Comparison of ENCODE assay signal across 15 cellular contexts in genomic region chr2:26706616-26707473, GRCh38. TPM values are rescaled to one million over a fixed set of nuclear protein-coding genes. Genes with fewer than 3 reads are reported as not detected.
DNase-seq lines count a peak whose midpoint lies in the region; ATAC-seq and TF ChIP-seq lines count a peak whose summit lies in the region.
"Had no signal": no experiment of that assay in that cellular context is flagged by ENCODE, and none has a peak within 500 bp of the region (broad histone marks: within the 10 kb centered on the region; RNA-seq: fewer than 3 reads in every experiment).

No MANE protein-coding gene starts in this region.

- H3K14ac ChIP-seq in neuronal stem cell (ENCODE audit: low read length), result peak overlapping the region; percentile 67

- H3K4me1 Mint-ChIP-seq in activated CD8-positive, alpha-beta memory T cell treated with anti-CD3 and anti-CD28 coated beads, Interleukin-2, amount 10 ng/mL, durations not matched to agents 7 days and 5 days, result no peaks in the 10 kb centered on the region
- H3K4me1 Mint-ChIP-seq: activated naive CD4-positive, alpha-beta T cell treated with anti-CD3 and anti-CD28 coated beads, Interleukin-2, amount 50 U/mL, for 24 hours had no signal

- no peak overlapping the region for H2AFZ ChIP-seq in neuronal stem cell (ENCODE audit: low read length)
- H2AFZ ChIP-seq: GM23248 had no signal

- no peaks in the 10 kb centered on the region for H3K27me3 ChIP-seq in neuronal stem cell (ENCODE audit: control insufficient read depth in 3 of 3, insufficient read depth in 3 of 3, low read depth in 1 of 3, low read length in 3 of 3)

- no peak for TF ChIP-seq CTCF in choroid plexus epithelial cell (conservative IDR thresholded peaks at IDR 0.05; ENCODE audit: low read depth, low read length)

- no peaks in the 10 kb centered on the region for H3K9me3 ChIP-seq in neuronal stem cell (replicated peaks in 1 of 2; ENCODE audit: control insufficient read depth in 2 of 2, insufficient read depth in 1 of 2, low read depth in 1 of 2, low read length in 2 of 2)
- H3K9me3 ChIP-seq: SJCRH30 had no signal

- H3K4me3 Mint-ChIP-seq in activated CD8-positive, alpha-beta memory T cell treated with anti-CD3 and anti-CD28 coated beads, Interleukin-2, amount 10 ng/mL, durations not matched to agents 7 days and 5 days, result no peak overlapping the region
- H3K4me3 Mint-ChIP-seq: activated naive CD4-positive, alpha-beta T cell treated with anti-CD3 and anti-CD28 coated beads, Interleukin-2, amount 50 U/mL, for 24 hours; T-helper 2 cell treated with Interferon-gamma antibody and Interleukin-4, amounts not matched to agents 5 μg/mL and 100 μg/mL, for 36 hours had no signal

- no peak overlapping the region for H3K4me2 ChIP-seq in neuronal stem cell (ENCODE audit: insufficient read depth, low read length, poor library complexity, severe bottlenecking)

- H2BK12ac ChIP-seq in neuronal stem cell (ENCODE audit: low read length), result peak overlapping the region; percentile 8

- H2AK5ac ChIP-seq in neuronal stem cell (ENCODE audit: low read depth, low read length), result peak overlapping the region; percentile 67

- peak overlapping the region; percentile 68 for H3K18ac ChIP-seq in neuronal stem cell (ENCODE audit: low read length)

- H3K27me3 Mint-ChIP-seq in activated CD8-positive, alpha-beta memory T cell treated with anti-CD3 and anti-CD28 coated beads, Interleukin-2, amount 10 ng/mL, durations not matched to agents 7 days and 5 days, result peaks cover 9% of the 10 kb centered on the region

- H2BK120ac ChIP-seq in neuronal stem cell (ENCODE audit: low read depth, low read length), result peak overlapping the region; percentile 16

- WGBS in neuronal stem cell (ENCODE audit: extremely low coverage in 2 of 2, insufficient read length in 2 of 2, insufficient replicate concordance in 1 of 2), 2 donors, result no CpG with 5 or more reads among the region's 19 CpGs

- H4K91ac ChIP-seq in neuronal stem cell (ENCODE audit: low read depth, low read length, poor library complexity), result no peak overlapping the region

- H3K36me3 Mint-ChIP-seq in activated CD8-positive, alpha-beta memory T cell treated with anti-CD3 and anti-CD28 coated beads, Interleukin-2, amount 10 ng/mL, durations not matched to agents 7 days and 5 days, result no peaks in the 10 kb centered on the region
- H3K36me3 Mint-ChIP-seq: activated naive CD4-positive, alpha-beta T cell treated with anti-CD3 and anti-CD28 coated beads, Interleukin-2, amount 50 U/mL, for 24 hours had no signal

- peak overlapping the region; percentile 40 for H3K9ac ChIP-seq in neuronal stem cell (ENCODE audit: low read depth, low read length, poor library complexity)
- H3K9ac ChIP-seq: GM23248 had no signal

- CTCF ChIA-PET in HEK293T (lab: Yijun Ruan, JAX), result no interaction called here
- CTCF ChIA-PET in activated CD8-positive, alpha-beta memory T cell treated with anti-CD3 and anti-CD28 coated beads, Interleukin-2, amount 10 ng/mL, durations not matched to agents 7 days and 5 days (lab: Charles Lee), result no interaction called here

- H2BK15ac ChIP-seq in neuronal stem cell (ENCODE audit: low read length), result peak overlapping the region; percentile 78

- H3K27ac Mint-ChIP-seq in activated CD8-positive, alpha-beta memory T cell treated with anti-CD3 and anti-CD28 coated beads, Interleukin-2, amount 10 ng/mL, durations not matched to agents 7 days and 5 days, result no peak overlapping the region
- H3K27ac Mint-ChIP-seq: activated naive CD4-positive, alpha-beta T cell treated with anti-CD3 and anti-CD28 coated beads, Interleukin-2, amount 50 U/mL, for 24 hours; T-helper 2 cell treated with Interferon-gamma antibody and Interleukin-4, amounts not matched to agents 5 μg/mL and 100 μg/mL, for 36 hours had no signal

- no peak overlapping the region for H3K4ac ChIP-seq in neuronal stem cell (ENCODE audit: low read length)

- no peaks in the 10 kb centered on the region for H3K36me3 ChIP-seq in neuronal stem cell (replicated peaks in 1 of 2; ENCODE audit: control insufficient read depth in 2 of 2, insufficient read depth in 2 of 2, low read length in 2 of 2)
- H3K36me3 ChIP-seq: SJCRH30 had no signal

- peaks cover 19 to 22% of the 10 kb centered on the region in 2 donors for H3K4me1 ChIP-seq in neuronal stem cell (ENCODE audit: control insufficient read depth in 2 of 2, insufficient read depth in 1 of 2, low read depth in 1 of 2, low read length in 2 of 2)
- H3K4me1 ChIP-seq: SJCRH30 had no signal

- H3K23ac ChIP-seq in neuronal stem cell (ENCODE audit: low read depth, low read length, poor library complexity), result no peak overlapping the region

- peak overlapping the region; percentile 43 for H2BK5ac ChIP-seq in neuronal stem cell (ENCODE audit: low read length)

- no peaks in the 10 kb centered on the region for H3K79me1 ChIP-seq in neuronal stem cell (ENCODE audit: low read depth, low read length)

- peak; percentile 27 for DNase-seq in choroid plexus epithelial cell (ENCODE audit: low read depth)
- DNase-seq in iPS-NIHi7 (ENCODE audit: extremely low spot score), result peak; percentile 52
- peak; percentile 24 for DNase-seq in neuronal stem cell (ENCODE audit: low spot score)
- no peak for DNase-seq in HEK293T (ENCODE audit: extremely low spot score)
- no peak for DNase-seq in activated CD8-positive, alpha-beta memory T cell treated with anti-CD3 and anti-CD28 coated beads, Interleukin-2, amount 10 ng/mL, durations not matched to agents 7 days and 5 days
- DNase-seq: activated CD4-positive, alpha-beta T cell treated with anti-CD3 and anti-CD28 coated beads for 1 hour; activated T-cell treated with anti-CD3 and anti-CD28 coated beads for 4 hours; GM23248; NCI-H1436 treated with DMSO at 0.1 percent for 48 hours; SJCRH30 had no signal

- POLR2A ChIA-PET in HEK293T (lab: Yijun Ruan, JAX), result no interaction called here

- ATAC-seq in GM18517 (IDR thresholded peaks at IDR 0.05; ENCODE audit: unreplicated experiment), result no peak
- ATAC-seq in GM21737 (IDR thresholded peaks at IDR 0.05; ENCODE audit: unreplicated experiment), result no peak
- no peak for ATAC-seq in activated CD8-positive, alpha-beta memory T cell treated with anti-CD3 and anti-CD28 coated beads, Interleukin-2, amount 10 ng/mL, durations not matched to agents 7 days and 5 days

- no peaks in the 10 kb centered on the region for H3K9me3 Mint-ChIP-seq in activated CD8-positive, alpha-beta memory T cell treated with anti-CD3 and anti-CD28 coated beads, Interleukin-2, amount 10 ng/mL, durations not matched to agents 7 days and 5 days (ENCODE audit: low read depth)
- H3K9me3 Mint-ChIP-seq: activated naive CD4-positive, alpha-beta T cell treated with anti-CD3 and anti-CD28 coated beads, Interleukin-2, amount 50 U/mL, for 24 hours; T-helper 2 cell treated with Interferon-gamma antibody and Interleukin-4, amounts not matched to agents 5 μg/mL and 100 μg/mL, for 36 hours had no signal

- H3K4me3 ChIP-seq in choroid plexus epithelial cell (ENCODE audit: low read depth, low read length), result no peak overlapping the region
- H3K4me3 ChIP-seq in neuronal stem cell (ENCODE audit: low read length in 2 of 2), result no peak overlapping the region
- H3K4me3 ChIP-seq: GM23248, SJCRH30 had no signal

- H4K8ac ChIP-seq in neuronal stem cell (ENCODE audit: low read depth, low read length), result no peak overlapping the region

- no peak overlapping the region for H3K27ac ChIP-seq in neuronal stem cell (replicated peaks; ENCODE audit: low read length)
- H3K27ac ChIP-seq: GM23248, SJCRH30 had no signal

TF ChIP-seq in HEK293T, 16 proteins besides CTCF, POLR2A, EP300 and RAD21:
- TF ChIP-seq ZNF384 (IDR thresholded peaks at IDR 0.05) (no peak), NFRKB (IDR thresholded peaks at IDR 0.05) (no peak)

RNA-seq across cellular contexts. Expression of gene KCNK3, which starts 14.3 kb away (rescaled TPM):
- polyA plus RNA-seq in neuronal stem cell (2013, experiment 1 of 2), result 0.03 TPM
- 0.01 TPM for polyA plus RNA-seq in neuronal stem cell (2013, experiment 2 of 2)
- total RNA-seq in activated CD8-positive, alpha-beta memory T cell treated with anti-CD3 and anti-CD28 coated beads, Interleukin-2, amount 10 ng/mL, durations not matched to agents 7 days and 5 days, result not detected
- total RNA-seq: GM23248, LHCN-M2 had no signal
- polyA plus RNA-seq: GM23248 had no signal

RNA-seq across cellular contexts. Expression of gene SLC35F6, which starts 57.2 kb away (rescaled TPM):
- polyA plus RNA-seq in neuronal stem cell (2013, experiment 1 of 2), result 8.5 TPM
- 9.6 TPM for polyA plus RNA-seq in neuronal stem cell (2013, experiment 2 of 2)
- total RNA-seq in activated CD8-positive, alpha-beta memory T cell treated with anti-CD3 and anti-CD28 coated beads, Interleukin-2, amount 10 ng/mL, durations not matched to agents 7 days and 5 days, result 10 to 100 TPM; 16.3 to 17.2 TPM

Comparison
In these comparisons a context has a peak if more than half of its experiments do, and no peak if none do; other contexts are left out.
1. DNase-seq: peak in choroid plexus epithelial cell (single experiment), iPS-NIHi7 (single experiment) and neuronal stem cell (single experiment); none in HEK293T (single experiment) and activated CD8-positive, alpha-beta memory T cell treated with anti-CD3 and anti-CD28 coated beads, Interleukin-2, amount 10 ng/mL, durations not matched to agents 7 days and 5 days (single experiment).